In genomic region chr11:1694064-1694845, GRCh38 we compare ENCODE assay signal across 1 cellular context.
A peak's percentile ranks its signal among the peaks of the same experiment; 100 is the strongest.
TF ChIP-seq lines count a peak whose summit lies in the region.

No MANE protein-coding gene starts in this region.

TF ChIP-seq in WTC11, 78 proteins besides CTCF, POLR2A, EP300 and RAD21:
- no peak for TF ChIP-seq GABPB1 (CRISPR knock-in tag; IDR thresholded peaks at IDR 0.05)
- TF ChIP-seq GTF2I (CRISPR knock-in tag; conservative IDR thresholded peaks at IDR 0.05), result no peak
- no peak for TF ChIP-seq IRF2 (CRISPR knock-in tag; IDR thresholded peaks at IDR 0.05; ENCODE audit: borderline replicate concordance, low read depth)
- TF ChIP-seq CBFB (CRISPR knock-in tag; IDR thresholded peaks at IDR 0.05; ENCODE audit: low read depth), result 0 out of 2 replicates have a peak, but pooled peaks have one; percentile 73
- peak; percentile 86 for TF ChIP-seq ZNF263 (CRISPR knock-in tag; IDR thresholded peaks at IDR 0.05; ENCODE audit: low read depth)
- TF ChIP-seq CREB1 (CRISPR knock-in tag; IDR thresholded peaks at IDR 0.05), result no peak
- no peak for TF ChIP-seq FOXK1 (CRISPR knock-in tag; IDR thresholded peaks at IDR 0.05)
- no peak for TF ChIP-seq ZNF671 (CRISPR knock-in tag; IDR thresholded peaks at IDR 0.05)
- peak; percentile 57 for TF ChIP-seq ZNF423 (CRISPR knock-in tag; IDR thresholded peaks at IDR 0.05)
- TF ChIP-seq ARID4B (CRISPR knock-in tag; IDR thresholded peaks at IDR 0.05; ENCODE audit: borderline replicate concordance), result 0 out of 2 replicates have a peak, but pooled peaks have one; percentile 34
- no peak for TF ChIP-seq EMX1 (CRISPR knock-in tag; IDR thresholded peaks at IDR 0.05)
- TF ChIP-seq NFYB (CRISPR knock-in tag; conservative IDR thresholded peaks at IDR 0.05; ENCODE audit: low read depth), result no peak
- peak; percentile 92 for TF ChIP-seq HMGXB4 (CRISPR knock-in tag; IDR thresholded peaks at IDR 0.05)
- TF ChIP-seq PRDM15 (CRISPR knock-in tag; IDR thresholded peaks at IDR 0.05), result no peak
- no peak for TF ChIP-seq HMGA2 (CRISPR knock-in tag; IDR thresholded peaks at IDR 0.05)
- 0 out of 2 replicates have a peak, but pooled peaks have one; percentile 23 for TF ChIP-seq FOXP1 (CRISPR knock-in tag; IDR thresholded peaks at IDR 0.05; ENCODE audit: borderline replicate concordance)
- no peak for TF ChIP-seq PRRX2 (CRISPR knock-in tag; IDR thresholded peaks at IDR 0.05)
- no peak for TF ChIP-seq ESRRA (CRISPR knock-in tag; IDR thresholded peaks at IDR 0.05; ENCODE audit: borderline replicate concordance)
- peak; percentile 43; the same call in 1 of the 2 replicates for TF ChIP-seq SP1 (CRISPR knock-in tag; conservative IDR thresholded peaks at IDR 0.05)
- TF ChIP-seq STAT6 (CRISPR knock-in tag; conservative IDR thresholded peaks at IDR 0.05; ENCODE audit: low read depth), result 0 out of 2 replicates have a peak, but pooled peaks have one; percentile 78
- TF ChIP-seq USF2 (CRISPR knock-in tag; IDR thresholded peaks at IDR 0.05), result no peak
- no peak for TF ChIP-seq ZBTB43 (CRISPR knock-in tag; IDR thresholded peaks at IDR 0.05)
- TF ChIP-seq ZBTB21 (CRISPR knock-in tag; IDR thresholded peaks at IDR 0.05; ENCODE audit: borderline replicate concordance), result peak; percentile 37; the same call in 1 of the 2 replicates
- no peak for TF ChIP-seq E2F1 (CRISPR knock-in tag; IDR thresholded peaks at IDR 0.05)
- peak; percentile 21; the same call in 1 of the 2 replicates for TF ChIP-seq MAX (CRISPR knock-in tag; IDR thresholded peaks at IDR 0.05)
- no peak for TF ChIP-seq ATF1 (CRISPR knock-in tag; IDR thresholded peaks at IDR 0.05)
- no peak for TF ChIP-seq MYBL2 (CRISPR knock-in tag; IDR thresholded peaks at IDR 0.05)
- no peak for TF ChIP-seq NR1H2 (CRISPR knock-in tag; IDR thresholded peaks at IDR 0.05)
- TF ChIP-seq ETV6 (CRISPR knock-in tag; IDR thresholded peaks at IDR 0.05), result peak; percentile 80
- TF ChIP-seq ZNF512 (CRISPR knock-in tag; IDR thresholded peaks at IDR 0.05; ENCODE audit: borderline replicate concordance), result no peak
- no peak for TF ChIP-seq RORB (CRISPR knock-in tag; IDR thresholded peaks at IDR 0.05)
